Comparison of ENCODE assay signal across 21 cellular contexts in the genomic region with DNA sequence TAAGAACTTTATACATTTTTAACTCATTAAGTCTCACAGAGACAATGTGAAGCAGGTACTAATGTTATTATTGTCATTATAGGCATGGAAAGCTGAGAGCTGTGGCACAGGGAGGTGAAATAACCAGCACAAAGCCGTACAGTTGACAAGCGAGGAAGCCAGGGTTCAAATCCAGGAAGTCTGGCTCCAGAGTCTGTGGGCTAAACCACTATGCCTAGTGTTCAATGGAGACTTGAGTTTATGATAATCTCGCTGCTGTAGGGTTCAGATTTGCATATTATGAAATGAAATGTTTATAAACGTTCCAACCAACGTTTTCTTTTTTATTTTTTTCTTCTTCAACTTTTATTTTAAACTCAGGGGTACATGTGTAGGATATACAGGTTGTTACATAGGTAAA.
"Had no signal": no experiment of that assay in that cellular context is flagged by ENCODE, and none has a peak within 500 bp of the region (broad histone marks: within the 10 kb centered on the region; RNA-seq: fewer than 3 reads in every experiment).

No MANE protein-coding gene starts in this region.

- H3K4me3 Mint-ChIP-seq: nephron had no signal

- H3K27ac Mint-ChIP-seq: progenitor cell of endocrine pancreas had no signal

- H3K27me3 ChIP-seq: dorsolateral prefrontal cortex, hepatocyte, pancreas, tibial artery, upper lobe of left lung, uterus had no signal

- H3K4me1 Mint-ChIP-seq: nephron had no signal

- H3K9me3 ChIP-seq: pancreas, upper lobe of left lung, uterus had no signal

- ATAC-seq: left colon, left ventricle myocardium superior, pancreas, right cardiac atrium had no signal

- H3K4me2 ChIP-seq: hepatocyte had no signal

- H3K36me3 ChIP-seq: pancreas, tibial artery, upper lobe of left lung, uterus had no signal

- H3K4me3 ChIP-seq: dorsolateral prefrontal cortex, hepatocyte, lung, pancreas, tibial artery, upper lobe of left lung, uterus had no signal

- H3K27ac ChIP-seq: dorsolateral prefrontal cortex, hepatocyte, pancreas, tibial artery, upper lobe of left lung, uterus had no signal

- H3K27me3 Mint-ChIP-seq: progenitor cell of endocrine pancreas had no signal

- H3K79me2 ChIP-seq: hepatocyte had no signal

- DNase-seq: dorsolateral prefrontal cortex; effector CD8-positive, alpha-beta T cell; foreskin melanocyte; head of caudate nucleus; left colon; left ventricle myocardium superior; mesenchymal stem cell; midbrain; occipital lobe; pancreas; right cardiac atrium; small intestine; stimulated activated CD4-positive, alpha-beta T cell treated with anti-CD3 and anti-CD28 coated beads, Interleukin-12 subunit alpha, Interleukin-12 subunit beta, amount 100 ng/mL, for 4 hours; stimulated activated naive CD4-positive, alpha-beta T cell treated with Interleukin-2 at 50 U/mL for 16 hours; tibial artery; upper lobe of left lung; uterus had no signal

- H3K4me1 ChIP-seq: pancreas, tibial artery, upper lobe of left lung, uterus had no signal

- H2AFZ ChIP-seq: hepatocyte had no signal

- FAIRE-seq: pancreas, small intestine had no signal
